23 cellular contexts compared by ENCODE assay signal in genomic region chr1:160844447-160845232, GRCh38. TPM values are rescaled to one million over a fixed set of nuclear protein-coding genes. Genes with fewer than 3 reads are reported as not detected.
DNase-seq lines count a peak whose midpoint lies in the region; ATAC-seq and TF ChIP-seq lines count a peak whose summit lies in the region.
"Had no signal": no experiment of that assay in that cellular context is flagged by ENCODE, and none has a peak within 500 bp of the region (broad histone marks: within the 10 kb centered on the region; RNA-seq: fewer than 3 reads in every experiment).

No MANE protein-coding gene starts in this region.

- WGBS in mammary epithelial cell (ENCODE audit: low coverage, missing lambda C conversion rate): 75% methylated on average over 10 of the region's 12 CpGs

- H3K27me3 ChIP-seq in mammary epithelial cell (ENCODE audit: insufficient read depth, low read length) (no peaks in the 10 kb centered on the region), BE2C (no peaks in the 10 kb centered on the region; the same call in 1 of the 2 replicates)

- H3K36me3 Mint-ChIP-seq in activated CD8-positive, alpha-beta memory T cell treated with anti-CD3 and anti-CD28 coated beads, Interleukin-2, amount 10 ng/mL, durations not matched to agents 7 days and 5 days: peaks cover 75% of the 10 kb centered on the region
- H3K36me3 Mint-ChIP-seq in stimulated activated effector memory CD8-positive, alpha-beta T cell treated with anti-CD3 and anti-CD28 coated beads, Interleukin-12 subunit alpha, Interleukin-12 subunit beta, amount 100 ng/mL, for 72 hours: peaks cover 6% of the 10 kb centered on the region
- H3K36me3 Mint-ChIP-seq: CD4-positive, alpha-beta memory T cell had no signal

- H3K27ac ChIP-seq in mammary epithelial cell (ENCODE audit: insufficient read depth, low read depth, low read length): no peak overlapping the region
- H3K27ac ChIP-seq: heart left ventricle had no signal

- ATAC-seq in activated CD8-positive, alpha-beta memory T cell treated with anti-CD3 and anti-CD28 coated beads, Interleukin-2, amount 10 ng/mL, durations not matched to agents 7 days and 5 days: no peak
- peak; percentile 84 for ATAC-seq in stimulated activated effector memory CD8-positive, alpha-beta T cell treated with anti-CD3 and anti-CD28 coated beads, Interleukin-12 subunit alpha, Interleukin-12 subunit beta, amount 100 ng/mL, for 72 hours
- ATAC-seq: activated naive CD8-positive, alpha-beta T cell treated with anti-CD3 and anti-CD28 coated beads, Interleukin-2, amount 50 U/mL, for 24 hours; GM12878; heart left ventricle; Panc1 had no signal

- peaks cover 51% of the 10 kb centered on the region for H3K4me1 Mint-ChIP-seq in activated CD8-positive, alpha-beta memory T cell treated with anti-CD3 and anti-CD28 coated beads, Interleukin-2, amount 10 ng/mL, durations not matched to agents 7 days and 5 days
- peaks cover 65% of the 10 kb centered on the region for H3K4me1 Mint-ChIP-seq in stimulated activated effector memory CD8-positive, alpha-beta T cell treated with anti-CD3 and anti-CD28 coated beads, Interleukin-12 subunit alpha, Interleukin-12 subunit beta, amount 100 ng/mL, for 72 hours
- H3K4me1 Mint-ChIP-seq: nephron progenitor cell had no signal

- CTCF ChIA-PET in activated CD8-positive, alpha-beta memory T cell treated with anti-CD3 and anti-CD28 coated beads, Interleukin-2, amount 10 ng/mL, durations not matched to agents 7 days and 5 days (lab: Charles Lee): interaction anchor here (0.8 to 2.7 kb wide), 8 partner anchors 10 to 253 kb away, joined by 3 to 12 read pairs (median 4); partner anchors contain the start of genes CD244 and ITLN2
- CTCF ChIA-PET in mammary epithelial cell (lab: Charles Lee; ENCODE audit: low non-redundant PET): no interaction called here

- dilution Hi-C loops in mammary epithelial cell (cut with HindIII; ENCODE audit: low sequenced_read_pairs): loop anchor here (5.0 to 25.0 kb wide), 4 partner anchors 32 to 243 kb away; partner anchors contain the start of genes KLHDC9, NECTIN4 and SLAMF7

- intact Hi-C loops in mammary epithelial cell (cut with micrococcal nuclease): no loop called here

- H3K4me1 ChIP-seq in mammary epithelial cell (ENCODE audit: insufficient read depth, low read length): no peaks in the 10 kb centered on the region
- no peaks in the 10 kb centered on the region for H3K4me1 ChIP-seq in BE2C

- H3K4me3 Mint-ChIP-seq in activated CD8-positive, alpha-beta memory T cell treated with anti-CD3 and anti-CD28 coated beads, Interleukin-2, amount 10 ng/mL, durations not matched to agents 7 days and 5 days: no peak overlapping the region
- no peak overlapping the region for H3K4me3 Mint-ChIP-seq in stimulated activated effector memory CD8-positive, alpha-beta T cell treated with anti-CD3 and anti-CD28 coated beads, Interleukin-12 subunit alpha, Interleukin-12 subunit beta, amount 100 ng/mL, for 72 hours
- H3K4me3 Mint-ChIP-seq: activated naive CD8-positive, alpha-beta T cell treated with anti-CD3 and anti-CD28 coated beads, Interleukin-2, amount 50 U/mL, for 24 hours; nephron progenitor cell; T-helper 2 cell treated with Interferon-gamma antibody and Interleukin-4, amounts not matched to agents 5 μg/mL and 100 μg/mL, for 36 hours had no signal

- H3K79me2 ChIP-seq in mammary epithelial cell (ENCODE audit: insufficient read depth, low read length): no peaks in the 10 kb centered on the region

- H3K27me3 Mint-ChIP-seq in activated CD8-positive, alpha-beta memory T cell treated with anti-CD3 and anti-CD28 coated beads, Interleukin-2, amount 10 ng/mL, durations not matched to agents 7 days and 5 days: no peaks in the 10 kb centered on the region
- H3K27me3 Mint-ChIP-seq: activated naive CD8-positive, alpha-beta T cell treated with anti-CD3 and anti-CD28 coated beads, Interleukin-2, amount 50 U/mL, for 24 hours had no signal

- peaks cover 3% of the 10 kb centered on the region for H3K9me3 Mint-ChIP-seq in activated CD8-positive, alpha-beta memory T cell treated with anti-CD3 and anti-CD28 coated beads, Interleukin-2, amount 10 ng/mL, durations not matched to agents 7 days and 5 days (ENCODE audit: low read depth)
- peaks cover 3% of the 10 kb centered on the region for H3K9me3 Mint-ChIP-seq in stimulated activated effector memory CD8-positive, alpha-beta T cell treated with anti-CD3 and anti-CD28 coated beads, Interleukin-12 subunit alpha, Interleukin-12 subunit beta, amount 100 ng/mL, for 72 hours
- H3K9me3 Mint-ChIP-seq: nephron progenitor cell had no signal

- H4K20me1 ChIP-seq in mammary epithelial cell (ENCODE audit: insufficient read depth, low read length): no peaks in the 10 kb centered on the region

- no peak overlapping the region for H3K9ac ChIP-seq in mammary epithelial cell (ENCODE audit: insufficient read depth, low read length)

- H3K36me3 ChIP-seq in mammary epithelial cell (ENCODE audit: insufficient read depth, low read length) (no peaks in the 10 kb centered on the region), BE2C (no peaks in the 10 kb centered on the region)
- H3K36me3 ChIP-seq: heart left ventricle had no signal

- DNase-seq in activated CD8-positive, alpha-beta memory T cell treated with anti-CD3 and anti-CD28 coated beads, Interleukin-2, amount 10 ng/mL, durations not matched to agents 7 days and 5 days: peak; percentile 65
- DNase-seq in activated CD8-positive, alpha-beta memory T cell treated with anti-CD3 and anti-CD28 coated beads, Interleukin-2, amount 50 U/mL, for 4 hours: no peak
- DNase-seq in MV-4-11 (lab: John Stamatoyannopoulos, UW) (peak; percentile 62), mammary epithelial cell (peak; percentile 61), T-helper 9 cell (no peak), BE2C (no peak)
- DNase-seq in stimulated activated effector memory CD8-positive, alpha-beta T cell treated with anti-CD3 and anti-CD28 coated beads, Interleukin-12 subunit alpha, Interleukin-12 subunit beta, amount 100 ng/mL, for 72 hours (ENCODE audit: low spot score in 2 of 2): no peak
- DNase-seq in activated effector memory CD4-positive, alpha-beta T cell treated with anti-CD3 and anti-CD28 coated beads, Interleukin-2, amount 50 U/mL, for 16 hours: no peak
- DNase-seq: ACHN; activated CD4-positive, alpha-beta T cell treated with anti-CD3 and anti-CD28 coated beads for 4 hours; activated naive CD8-positive, alpha-beta T cell treated with anti-CD3 and anti-CD28 coated beads, Interleukin-2, amount 50 U/mL, for 24 hours; activated T-cell treated with anti-CD3 and anti-CD28 coated beads, Interleukin-2, amount 50 U/mL, for 48 hours; CD4-positive, alpha-beta memory T cell; heart left ventricle; mesenchymal stem cell; NCI-H2029 treated with DMSO at 0.1 percent for 48 hours; NCI-H510A; nephron progenitor cell had no signal

- H3K27ac Mint-ChIP-seq in activated CD8-positive, alpha-beta memory T cell treated with anti-CD3 and anti-CD28 coated beads, Interleukin-2, amount 10 ng/mL, durations not matched to agents 7 days and 5 days: peak overlapping the region; percentile 41
- no peak overlapping the region for H3K27ac Mint-ChIP-seq in stimulated activated effector memory CD8-positive, alpha-beta T cell treated with anti-CD3 and anti-CD28 coated beads, Interleukin-12 subunit alpha, Interleukin-12 subunit beta, amount 100 ng/mL, for 72 hours
- H3K27ac Mint-ChIP-seq: activated naive CD8-positive, alpha-beta T cell treated with anti-CD3 and anti-CD28 coated beads, Interleukin-2, amount 50 U/mL, for 24 hours; CD4-positive, alpha-beta memory T cell; nephron progenitor cell; T-helper 2 cell treated with Interferon-gamma antibody and Interleukin-4, amounts not matched to agents 5 μg/mL and 100 μg/mL, for 36 hours had no signal

- no peak overlapping the region for H2AFZ ChIP-seq in mammary epithelial cell (ENCODE audit: low read depth, low read length)

- no peak overlapping the region for H3K4me3 ChIP-seq in mammary epithelial cell (replicated peaks in 1 of 3; ENCODE audit: insufficient read depth in 1 of 3, low read depth in 2 of 3, low read length in 3 of 3)
- no peak overlapping the region for H3K4me3 ChIP-seq in BE2C (ENCODE audit: low read depth, low read length)
- H3K4me3 ChIP-seq: GM12878, heart left ventricle had no signal

- TF ChIP-seq CTCF in mammary epithelial cell (conservative IDR thresholded peaks at IDR 0.05 in 1 of 2, IDR thresholded peaks at IDR 0.05 in 1 of 2; ENCODE audit: extremely low read depth in 1 of 2, insufficient read depth in 1 of 2, low read depth in 1 of 2, low read length in 2 of 2): no peak
- no peak for TF ChIP-seq CTCF in BE2C (IDR thresholded peaks at IDR 0.05; ENCODE audit: low read depth, low read length)

- in situ Hi-C loops in mammary epithelial cell (cut with MboI; ENCODE audit: low sequenced_read_pairs in 2 of 2): loop anchor here in 1 of 2 donors (25.0 kb wide), 1 partner anchor 243 kb away; the partner anchor contains the start of genes KLHDC9 and NECTIN4

- peaks cover 2% of the 10 kb centered on the region for H3K9me3 ChIP-seq in mammary epithelial cell (replicated peaks; ENCODE audit: insufficient read depth, low read length)
- no peaks in the 10 kb centered on the region for H3K9me3 ChIP-seq in BE2C
- H3K9me3 ChIP-seq: heart left ventricle had no signal

- no TSS peak for BruUV-seq in mammary epithelial cell (replicated peaks; lab: Mats Ljungman, UMichigan)

- no peak overlapping the region for H3K4me2 ChIP-seq in mammary epithelial cell (ENCODE audit: insufficient read depth, low read depth, low read length)

RNA-seq across cellular contexts. Expression of gene CD244, which starts 18.0 kb away (rescaled TPM):
- total RNA-seq in activated CD8-positive, alpha-beta memory T cell treated with anti-CD3 and anti-CD28 coated beads, Interleukin-2, amount 10 ng/mL, durations not matched to agents 7 days and 5 days: 10 to 100 TPM; 25.6 to 34.5 TPM
- total RNA-seq in mammary epithelial cell: not detected
- not detected for polyA plus RNA-seq in mammary epithelial cell
- polyA minus RNA-seq in mammary epithelial cell: not detected
- polyA plus RNA-seq in BE2C (2012; ENCODE audit: insufficient read depth, insufficient read length, low read depth): not detected
- total RNA-seq: CD4-positive, alpha-beta memory T cell; G401; renal cortical epithelial cell had no signal

RNA-seq across cellular contexts. Expression of gene ITLN1, which starts 40.3 kb away (rescaled TPM):
- not detected for total RNA-seq in activated CD8-positive, alpha-beta memory T cell treated with anti-CD3 and anti-CD28 coated beads, Interleukin-2, amount 10 ng/mL, durations not matched to agents 7 days and 5 days
- not detected for total RNA-seq in mammary epithelial cell
- not detected for polyA plus RNA-seq in mammary epithelial cell
- polyA minus RNA-seq in mammary epithelial cell: not detected
- polyA plus RNA-seq in BE2C (2012; ENCODE audit: insufficient read depth, insufficient read length, low read depth): not detected
- total RNA-seq: CD4-positive, alpha-beta memory T cell; G401; GM12878; renal cortical epithelial cell had no signal
- polyA plus RNA-seq: CD4-positive, alpha-beta memory T cell; GM12878 had no signal

RNA-seq across cellular contexts. Expression of gene LY9, which starts 48.7 kb away (rescaled TPM):
- total RNA-seq in activated CD8-positive, alpha-beta memory T cell treated with anti-CD3 and anti-CD28 coated beads, Interleukin-2, amount 10 ng/mL, durations not matched to agents 7 days and 5 days: 1 to 10 TPM; 1.3 to 8.0 TPM
- total RNA-seq in mammary epithelial cell: not detected
- polyA plus RNA-seq in mammary epithelial cell: not detected
- polyA minus RNA-seq in mammary epithelial cell: not detected
- 0.25 TPM for polyA plus RNA-seq in BE2C (2012; ENCODE audit: insufficient read depth, insufficient read length, low read depth)
- total RNA-seq: G401, renal cortical epithelial cell had no signal

Comparison
In these comparisons a context has a peak if more than half of its experiments do, and no peak if none do; other contexts are left out.
1. DNase-seq: peak in activated CD8-positive, alpha-beta memory T cell treated with anti-CD3 and anti-CD28 coated beads, Interleukin-2, amount 10 ng/mL, durations not matched to agents 7 days and 5 days (single experiment), MV-4-11 (single experiment) and mammary epithelial cell (single experiment); none in activated CD8-positive, alpha-beta memory T cell treated with anti-CD3 and anti-CD28 coated beads, Interleukin-2, amount 50 U/mL, for 4 hours (single experiment), stimulated activated effector memory CD8-positive, alpha-beta T cell treated with anti-CD3 and anti-CD28 coated beads, Interleukin-12 subunit alpha, Interleukin-12 subunit beta, amount 100 ng/mL, for 72 hours (0 of 2), activated effector memory CD4-positive, alpha-beta T cell treated with anti-CD3 and anti-CD28 coated beads, Interleukin-2, amount 50 U/mL, for 16 hours (single experiment), T-helper 9 cell (single experiment) and BE2C (single experiment).
2. RNA of gene CD244, which starts 18.0 kb away (total RNA-seq): 25.6 to 34.5 TPM in activated CD8-positive, alpha-beta memory T cell treated with anti-CD3 and anti-CD28 coated beads, Interleukin-2, amount 10 ng/mL, durations not matched to agents 7 days and 5 days; not detected in mammary epithelial cell; every median in the first group is over 10 times any median in the second.